19 cellular contexts compared by ENCODE assay signal in the genomic region with DNA sequence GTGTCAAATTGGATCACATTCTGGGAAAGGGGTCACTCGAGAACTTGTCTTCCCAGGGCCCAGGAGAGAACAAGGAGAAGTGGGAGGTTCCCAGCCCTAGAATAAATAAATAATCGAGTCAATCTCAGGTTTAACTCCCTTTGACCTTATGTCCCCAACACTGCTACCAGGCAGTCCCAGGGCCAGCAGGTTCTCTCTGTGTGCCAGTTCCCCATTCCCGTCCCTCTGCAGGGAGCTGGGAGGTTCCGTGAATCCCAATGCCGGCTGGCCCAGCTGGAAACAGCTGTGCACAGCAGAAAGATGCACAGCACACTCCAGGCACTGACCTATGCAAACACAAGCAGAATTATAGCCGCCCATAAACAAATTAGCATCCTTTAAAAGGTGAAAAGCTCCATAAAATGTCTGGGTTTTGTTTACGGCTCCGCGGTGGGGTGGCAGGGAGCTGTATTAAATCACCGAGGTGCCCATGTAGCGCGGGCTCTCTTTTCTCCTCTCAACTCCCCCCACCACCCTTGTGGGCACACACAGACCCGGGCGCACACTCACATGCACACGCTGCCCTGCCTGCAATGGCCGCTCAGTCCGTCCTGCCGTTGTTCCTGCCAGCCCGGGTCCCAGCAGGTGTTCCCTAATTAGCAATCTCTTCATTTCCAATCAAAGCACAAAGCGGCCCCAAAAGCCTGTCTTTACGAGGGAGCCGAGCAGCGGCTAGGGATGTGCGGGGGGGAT. TPM values are rescaled to one million over a fixed set of nuclear protein-coding genes. Genes with fewer than 3 reads are reported as not detected.
DNase-seq lines count a peak whose midpoint lies in the region; ATAC-seq and TF ChIP-seq lines count a peak whose summit lies in the region.
"Had no signal": no experiment of that assay in that cellular context is flagged by ENCODE, and none has a peak within 500 bp of the region (broad histone marks: within the 10 kb centered on the region; RNA-seq: fewer than 3 reads in every experiment).

No MANE protein-coding gene starts in this region.

- H4K20me1 ChIP-seq in PC-3 (ENCODE audit: low read length) = no peaks in the 10 kb centered on the region

- H3K27me3 ChIP-seq in right atrium auricular region (no peaks in the 10 kb centered on the region), PC-3 (ENCODE audit: low read length) (peaks cover 29% of the 10 kb centered on the region)
- H3K27me3 ChIP-seq: uterus had no signal

- H3K9me3 Mint-ChIP-seq in endothelial cell (ENCODE audit: unreplicated experiment) = no peaks in the 10 kb centered on the region
- H3K9me3 Mint-ChIP-seq: activated CD4-positive, alpha-beta memory T cell treated with anti-CD3 and anti-CD28 coated beads for 36 hours; activated T-helper 1 cell treated with anti-CD3 and anti-CD28 coated beads, Interleukin-12 subunit alpha, Interleukin-12 subunit beta, Interleukin-2, Interleukin-4 antibody, amounts not matched to agents 30 ng/mL and 10 ng/mL and 1 ng/mL, durations not matched to agents 14 hours and 24 hours and 36 hours; neural crest cell had no signal

- no TSS peak for BruUV-seq in PC-3 (replicated peaks; lab: Mats Ljungman, UMichigan)

- H3K36me3 ChIP-seq in right atrium auricular region (no peaks in the 10 kb centered on the region), PC-3 (ENCODE audit: low read depth, low read length) (no peaks in the 10 kb centered on the region)
- H3K36me3 ChIP-seq: esophagus squamous epithelium, SJSA1, uterus had no signal

- H3K9me3 ChIP-seq in right atrium auricular region (no peaks in the 10 kb centered on the region), PC-3 (ENCODE audit: low read length) (no peaks in the 10 kb centered on the region)
- H3K9me3 ChIP-seq: esophagus squamous epithelium, SJSA1, uterus had no signal

- H3K4me3 Mint-ChIP-seq in endothelial cell (ENCODE audit: unreplicated experiment) = no peak overlapping the region
- H3K4me3 Mint-ChIP-seq: activated CD4-positive, alpha-beta memory T cell treated with anti-CD3 and anti-CD28 coated beads for 36 hours; activated T-helper 1 cell treated with anti-CD3 and anti-CD28 coated beads, Interleukin-12 subunit alpha, Interleukin-12 subunit beta, Interleukin-2, Interleukin-4 antibody, amounts not matched to agents 30 ng/mL and 10 ng/mL and 1 ng/mL, durations not matched to agents 14 hours and 24 hours and 36 hours; neural crest cell had no signal

- H3K27ac ChIP-seq in right atrium auricular region (no peak overlapping the region), PC-3 (ENCODE audit: low read length) (no peak overlapping the region)
- H3K27ac ChIP-seq: esophagus squamous epithelium, SJSA1, skin epidermis, uterus had no signal

- no peak for DNase-seq in Right ventricle myocardium superior
- no peak for DNase-seq in right atrium auricular region (ENCODE audit: low spot score)
- DNase-seq in PC-3 = no peak
- peak; percentile 50 for DNase-seq in iPS-NIHi7 (ENCODE audit: extremely low spot score)
- DNase-seq in endothelial cell (ENCODE audit: low spot score) = no peak
- DNase-seq in amygdala (lab: John Stamatoyannopoulos, UW) = no peak
- no peak for DNase-seq in occipital lobe (lab: John Stamatoyannopoulos, UW)
- DNase-seq: activated CD4-positive, alpha-beta memory T cell treated with anti-CD3 and anti-CD28 coated beads for 36 hours; amniotic stem cell; esophagus squamous epithelium; NCI-H1436; stimulated activated naive CD4-positive, alpha-beta T cell treated with Interleukin-2 at 50 U/mL for 16 hours; uterus had no signal

- peak overlapping the region; percentile 26; the same call in 1 of the 2 replicates for H2AFZ ChIP-seq in PC-3 (ENCODE audit: low read length)

- no peaks in the 10 kb centered on the region for H3K79me2 ChIP-seq in PC-3 (ENCODE audit: low read length)

- H3K4me2 ChIP-seq in PC-3 (ENCODE audit: low read length) = 0 out of 2 replicates have a peak overlapping the region, but pooled peaks have one; percentile 14

- H3K4me3 ChIP-seq in right atrium auricular region (no peak overlapping the region), PC-3 (ENCODE audit: low read length) (no peak overlapping the region)
- H3K4me3 ChIP-seq: esophagus squamous epithelium, lung, SJSA1, skin epidermis, uterus had no signal

- no peak overlapping the region for H3K9ac ChIP-seq in PC-3 (ENCODE audit: low read length)

- H3K4me1 ChIP-seq in right atrium auricular region (peaks cover 0 to 14% of the 10 kb centered on the region in 2 donors), PC-3 (ENCODE audit: insufficient read depth, low read length) (no peaks in the 10 kb centered on the region)
- H3K4me1 ChIP-seq: esophagus squamous epithelium, SJSA1 had no signal

- CTCF ChIA-PET in PC-3 (lab: Charles Lee) = no interaction called here

- peaks cover 9% of the 10 kb centered on the region for H3K4me1 Mint-ChIP-seq in endothelial cell (ENCODE audit: unreplicated experiment)
- H3K4me1 Mint-ChIP-seq: neural crest cell had no signal

- POLR2A ChIA-PET in PC-3 (lab: Charles Lee; ENCODE audit: unreplicated experiment) = no interaction called here

- H3K27me3 Mint-ChIP-seq in endothelial cell (ENCODE audit: unreplicated experiment) = peaks cover 1% of the 10 kb centered on the region

- H3K36me3 Mint-ChIP-seq in endothelial cell (ENCODE audit: low read depth, unreplicated experiment) = no peaks in the 10 kb centered on the region
- H3K36me3 Mint-ChIP-seq: activated CD4-positive, alpha-beta memory T cell treated with anti-CD3 and anti-CD28 coated beads for 36 hours had no signal

- no peaks in the 10 kb centered on the region for H3F3A ChIP-seq in PC-3 (ENCODE audit: low read length, unreplicated experiment)

- ATAC-seq in Right ventricle myocardium superior (ENCODE audit: poor library complexity) (peak; percentile 24), PC-3 (no peak), HG02870 (IDR thresholded peaks at IDR 0.05; ENCODE audit: unreplicated experiment) (no peak)

- intact Hi-C loops in Right ventricle myocardium superior (cut with DNase I) = no loop called here
- intact Hi-C loops in PC-3 (cut with micrococcal nuclease) = no loop called here

- H3K9me2 ChIP-seq in PC-3 (replicated peaks; ENCODE audit: low read length) = no peaks in the 10 kb centered on the region

- TF ChIP-seq CTCF in right atrium auricular region (IDR thresholded peaks at IDR 0.05) = no peak
- no peak for TF ChIP-seq CTCF in PC-3 (conservative IDR thresholded peaks at IDR 0.05; ENCODE audit: low read depth, low read length)
- no peak for TF ChIP-seq CTCF in endothelial cell (IDR thresholded peaks at IDR 0.05; ENCODE audit: unreplicated experiment)

- H3K27ac Mint-ChIP-seq in endothelial cell (ENCODE audit: unreplicated experiment) = no peak overlapping the region
- H3K27ac Mint-ChIP-seq: activated CD4-positive, alpha-beta memory T cell treated with anti-CD3 and anti-CD28 coated beads for 36 hours; activated T-helper 1 cell treated with anti-CD3 and anti-CD28 coated beads, Interleukin-12 subunit alpha, Interleukin-12 subunit beta, Interleukin-2, Interleukin-4 antibody, amounts not matched to agents 30 ng/mL and 10 ng/mL and 1 ng/mL, durations not matched to agents 14 hours and 24 hours and 36 hours had no signal

RNA-seq across cellular contexts. Expression of a gene that starts 46.6 kb away (rescaled TPM):
- total RNA-seq in Right ventricle myocardium superior (2.2 TPM), right atrium auricular region (10 to 100 TPM; 10.0 to 14.8 TPM), PC-3 (2014; rRNA removed) (not detected in 2 replicates), endothelial cell (ENCODE audit: unreplicated experiment) (0.08 TPM), occipital lobe (0.31 TPM)
- total RNA-seq: esophagus squamous epithelium, uterus had no signal
